In genomic region chr12:28998662-28999120, GRCh38 we compare ENCODE assay signal across 8 cellular contexts.
A peak's percentile ranks its signal among the peaks of the same experiment; 100 is the strongest.
DNase-seq lines count a peak whose midpoint lies in the region; ATAC-seq and TF ChIP-seq lines count a peak whose summit lies in the region.

No MANE protein-coding gene starts in this region.

- TF ChIP-seq POLR2A in ovary (IDR thresholded peaks at IDR 0.05) = no peak

- H3K27me3 ChIP-seq in ovary = no peaks in the 10 kb centered on the region

- TF ChIP-seq CTCF in HFFc6 (IDR thresholded peaks at IDR 0.05) = peak; percentile 54
- TF ChIP-seq CTCF in ovary (IDR thresholded peaks at IDR 0.05) = no peak

- 63 to 68% (median 66%) methylated on average over 4 of the region's 4 CpGs for WGBS in ovary, 3 donors

- no peak overlapping the region for H3K4me3 ChIP-seq in ovary

- peak; percentile 9 for DNase-seq in ELR (ENCODE audit: low read depth)
- no peak for DNase-seq in HFFc6
- peak; percentile 33 for DNase-seq in kidney tubule cell (ENCODE audit: low spot score)
- DNase-seq in ovary = no peak
- no peak for DNase-seq in activated CD8-positive, alpha-beta memory T cell treated with anti-CD3 and anti-CD28 coated beads, Interleukin-2, amount 50 U/mL, for 4 hours
- no peak for DNase-seq in activated CD8-positive, alpha-beta memory T cell treated with anti-CD3 and anti-CD28 coated beads, Interleukin-2, amount 50 U/mL, for 48 hours

- intact Hi-C loops in ovary (cut with DNase I) = no loop called here

- H3K27me3 Mint-ChIP-seq in HFFc6 (ENCODE audit: insufficient read depth) = no peaks in the 10 kb centered on the region; the same call in 1 of the 2 replicates
- H3K27me3 Mint-ChIP-seq in activated T-helper 17 cell treated with anti-CD3 and anti-CD28 coated beads, Interleukin-2, amount 50 U/mL, for 72 hours = peaks cover 15% of the 10 kb centered on the region

- H3K27ac Mint-ChIP-seq in HFFc6 = no peak overlapping the region
- no peak overlapping the region for H3K27ac Mint-ChIP-seq in activated T-helper 17 cell treated with anti-CD3 and anti-CD28 coated beads, Interleukin-2, amount 50 U/mL, for 72 hours

- peaks cover 8% of the 10 kb centered on the region; the same call in 1 of the 2 replicates for H3K9me3 Mint-ChIP-seq in HFFc6
- H3K9me3 Mint-ChIP-seq in activated T-helper 17 cell treated with anti-CD3 and anti-CD28 coated beads, Interleukin-2, amount 50 U/mL, for 72 hours = no peaks in the 10 kb centered on the region

- no peaks in the 10 kb centered on the region for H3K4me1 ChIP-seq in ovary (ENCODE audit: insufficient read depth)

- no peaks in the 10 kb centered on the region for H3K9me3 ChIP-seq in ovary

- H3K4me1 Mint-ChIP-seq in HFFc6 (ENCODE audit: low read depth) = no peaks in the 10 kb centered on the region
- no peaks in the 10 kb centered on the region for H3K4me1 Mint-ChIP-seq in activated T-helper 17 cell treated with anti-CD3 and anti-CD28 coated beads, Interleukin-2, amount 50 U/mL, for 72 hours

- H3K36me3 Mint-ChIP-seq in HFFc6 (ENCODE audit: low read depth) = no peaks in the 10 kb centered on the region
- H3K36me3 Mint-ChIP-seq in activated T-helper 17 cell treated with anti-CD3 and anti-CD28 coated beads, Interleukin-2, amount 50 U/mL, for 72 hours (ENCODE audit: low read depth) = no peaks in the 10 kb centered on the region

- no peak overlapping the region for H3K27ac ChIP-seq in ovary

- no peak for TF ChIP-seq EP300 in ovary (IDR thresholded peaks at IDR 0.05)

- H3K36me3 ChIP-seq in ovary = no peaks in the 10 kb centered on the region

- no peak overlapping the region for H3K4me3 Mint-ChIP-seq in HFFc6
- no peak overlapping the region for H3K4me3 Mint-ChIP-seq in activated T-helper 17 cell treated with anti-CD3 and anti-CD28 coated beads, Interleukin-2, amount 50 U/mL, for 72 hours

- peak; percentile 45 for ATAC-seq in activated T-helper 17 cell treated with anti-CD3 and anti-CD28 coated beads, Interleukin-2, amount 50 U/mL, for 72 hours (replicated peaks)
- ATAC-seq in GM19452 (IDR thresholded peaks at IDR 0.05; ENCODE audit: unreplicated experiment) = no peak

Comparison
In these comparisons a context has a peak if more than half of its experiments do, and no peak if none do; other contexts are left out.
1. DNase-seq: peak in ELR (single experiment) and kidney tubule cell (single experiment); none in HFFc6 (single experiment), ovary (0 of 5), activated CD8-positive, alpha-beta memory T cell treated with anti-CD3 and anti-CD28 coated beads, Interleukin-2, amount 50 U/mL, for 4 hours (single experiment) and activated CD8-positive, alpha-beta memory T cell treated with anti-CD3 and anti-CD28 coated beads, Interleukin-2, amount 50 U/mL, for 48 hours (single experiment).